In genomic region chr19:19059837-19060611, GRCh38 we compare ENCODE assay signal across 1 cellular context.
TF ChIP-seq lines count a peak whose summit lies in the region.

No MANE protein-coding gene starts in this region.

TF ChIP-seq in K562, 482 proteins besides CTCF, POLR2A, EP300 and RAD21 (continued from another document):
- TF ChIP-seq, protein P1, sequence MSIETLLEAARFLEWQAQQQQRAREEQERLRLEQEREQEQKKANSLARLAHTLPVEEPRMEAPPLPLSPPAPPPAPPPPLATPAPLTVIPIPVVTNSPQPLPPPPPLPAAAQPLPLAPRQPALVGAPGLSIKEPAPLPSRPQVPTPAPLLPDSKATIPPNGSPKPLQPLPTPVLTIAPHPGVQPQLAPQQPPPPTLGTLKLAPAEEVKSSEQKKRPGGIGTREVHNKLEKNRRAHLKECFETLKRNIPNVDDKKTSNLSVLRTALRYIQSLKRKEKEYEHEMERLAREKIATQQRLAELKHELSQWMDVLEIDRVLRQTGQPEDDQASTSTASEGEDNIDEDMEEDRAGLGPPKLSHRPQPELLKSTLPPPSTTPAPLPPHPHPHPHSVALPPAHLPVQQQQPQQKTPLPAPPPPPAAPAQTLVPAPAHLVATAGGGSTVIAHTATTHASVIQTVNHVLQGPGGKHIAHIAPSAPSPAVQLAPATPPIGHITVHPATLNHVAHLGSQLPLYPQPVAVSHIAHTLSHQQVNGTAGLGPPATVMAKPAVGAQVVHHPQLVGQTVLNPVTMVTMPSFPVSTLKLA (conservative IDR thresholded peaks at IDR 0.05) = peak; percentile 78 to 82; a peak in 3 of 4 replicates
- TF ChIP-seq SMARCA4 (IDR thresholded peaks at IDR 0.05) = peak; percentile 95
- peak; percentile 33; the same call in 1 of the 2 replicates for TF ChIP-seq PHF8 (IDR thresholded peaks at IDR 0.05; ENCODE audit: borderline replicate concordance, low read length)
- 0 out of 2 replicates have a peak, but pooled peaks have one; percentile 19 for TF ChIP-seq HCFC1 (IDR thresholded peaks at IDR 0.05; ENCODE audit: low read depth, low read length)
- TF ChIP-seq SAP30 (IDR thresholded peaks at IDR 0.05; ENCODE audit: borderline replicate concordance, insufficient read depth, low read depth, low read length, poor library complexity, severe bottlenecking) = no peak
- peak; percentile 96 for TF ChIP-seq PML (IDR thresholded peaks at IDR 0.05; ENCODE audit: low read length)
- TF ChIP-seq RBM25 (IDR thresholded peaks at IDR 0.05; ENCODE audit: low read depth, low read length, severe bottlenecking) = peak; percentile 82
- peak; percentile 90; the same call in 1 of the 2 replicates for TF ChIP-seq ZBED1 (IDR thresholded peaks at IDR 0.05)
- no peak for TF ChIP-seq PHF21A (IDR thresholded peaks at IDR 0.05; ENCODE audit: borderline replicate concordance, low read depth)
- peak in 1 of 2 experiments; percentile 73; a peak in 2 of 4 replicates for TF ChIP-seq ZNF639 (CRISPR knock-in tag; conservative IDR thresholded peaks at IDR 0.05 in 1 of 2, IDR thresholded peaks at IDR 0.05 in 1 of 2)
- peak; percentile 86; the same call in 1 of the 2 replicates for TF ChIP-seq ZNF197 (CRISPR knock-in tag; IDR thresholded peaks at IDR 0.05; ENCODE audit: low read depth)
- peak; percentile 56; the same call in 1 of the 2 replicates for TF ChIP-seq BHLHE40 (IDR thresholded peaks at IDR 0.05; ENCODE audit: low read length)
- TF ChIP-seq GATAD2B (IDR thresholded peaks at IDR 0.05; ENCODE audit: borderline replicate concordance) = peak; percentile 91; the same call in 1 of the 2 replicates
- peak; percentile 93 for TF ChIP-seq CTBP1 (IDR thresholded peaks at IDR 0.05; ENCODE audit: borderline replicate concordance)
- peak in 1 of 2 experiments; percentile 41; a peak in 1 of 4 replicates for TF ChIP-seq FOXK2 (conservative IDR thresholded peaks at IDR 0.05 in 1 of 2, IDR thresholded peaks at IDR 0.05 in 1 of 2; ENCODE audit: low read depth in 2 of 2)
- TF ChIP-seq KDM1A (IDR thresholded peaks at IDR 0.05) = peak; percentile 80 to 86
- TF ChIP-seq RBFOX2 (IDR thresholded peaks at IDR 0.05; ENCODE audit: low read depth, low read length) = peak; percentile 75
- no peak for TF ChIP-seq SAFB2 (IDR thresholded peaks at IDR 0.05; ENCODE audit: borderline replicate concordance, low read depth, low read length, severe bottlenecking)
- TF ChIP-seq E2F5 (CRISPR knock-in tag; IDR thresholded peaks at IDR 0.05) = peak; percentile 82; the same call in 1 of the 2 replicates
- TF ChIP-seq NBN (IDR thresholded peaks at IDR 0.05; ENCODE audit: low read depth) = peak; percentile 66; the same call in 1 of the 2 replicates
- TF ChIP-seq, protein P2, sequence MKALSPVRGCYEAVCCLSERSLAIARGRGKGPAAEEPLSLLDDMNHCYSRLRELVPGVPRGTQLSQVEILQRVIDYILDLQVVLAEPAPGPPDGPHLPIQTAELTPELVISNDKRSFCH (CRISPR knock-in tag; IDR thresholded peaks at IDR 0.05) = no peak
- TF ChIP-seq, protein P2 (tag; IDR thresholded peaks at IDR 0.05) = peak; percentile 77
- TF ChIP-seq NRF1 (conservative IDR thresholded peaks at IDR 0.05 in 1 of 2, IDR thresholded peaks at IDR 0.05 in 1 of 2) = peak in 1 of 2 experiments; percentile 38
- peak; percentile 31; the same call in 1 of the 2 replicates for TF ChIP-seq BCOR (IDR thresholded peaks at IDR 0.05)
- TF ChIP-seq ATF7 (IDR thresholded peaks at IDR 0.05) = peak; percentile 65
- peak; percentile 67; the same call in 1 of the 2 replicates for TF ChIP-seq ZNF274 (IDR thresholded peaks at IDR 0.05; ENCODE audit: borderline replicate concordance, low read depth, low read length)
- TF ChIP-seq RNF2 (IDR thresholded peaks at IDR 0.05) = peak; percentile 97
- TF ChIP-seq, protein P3, sequence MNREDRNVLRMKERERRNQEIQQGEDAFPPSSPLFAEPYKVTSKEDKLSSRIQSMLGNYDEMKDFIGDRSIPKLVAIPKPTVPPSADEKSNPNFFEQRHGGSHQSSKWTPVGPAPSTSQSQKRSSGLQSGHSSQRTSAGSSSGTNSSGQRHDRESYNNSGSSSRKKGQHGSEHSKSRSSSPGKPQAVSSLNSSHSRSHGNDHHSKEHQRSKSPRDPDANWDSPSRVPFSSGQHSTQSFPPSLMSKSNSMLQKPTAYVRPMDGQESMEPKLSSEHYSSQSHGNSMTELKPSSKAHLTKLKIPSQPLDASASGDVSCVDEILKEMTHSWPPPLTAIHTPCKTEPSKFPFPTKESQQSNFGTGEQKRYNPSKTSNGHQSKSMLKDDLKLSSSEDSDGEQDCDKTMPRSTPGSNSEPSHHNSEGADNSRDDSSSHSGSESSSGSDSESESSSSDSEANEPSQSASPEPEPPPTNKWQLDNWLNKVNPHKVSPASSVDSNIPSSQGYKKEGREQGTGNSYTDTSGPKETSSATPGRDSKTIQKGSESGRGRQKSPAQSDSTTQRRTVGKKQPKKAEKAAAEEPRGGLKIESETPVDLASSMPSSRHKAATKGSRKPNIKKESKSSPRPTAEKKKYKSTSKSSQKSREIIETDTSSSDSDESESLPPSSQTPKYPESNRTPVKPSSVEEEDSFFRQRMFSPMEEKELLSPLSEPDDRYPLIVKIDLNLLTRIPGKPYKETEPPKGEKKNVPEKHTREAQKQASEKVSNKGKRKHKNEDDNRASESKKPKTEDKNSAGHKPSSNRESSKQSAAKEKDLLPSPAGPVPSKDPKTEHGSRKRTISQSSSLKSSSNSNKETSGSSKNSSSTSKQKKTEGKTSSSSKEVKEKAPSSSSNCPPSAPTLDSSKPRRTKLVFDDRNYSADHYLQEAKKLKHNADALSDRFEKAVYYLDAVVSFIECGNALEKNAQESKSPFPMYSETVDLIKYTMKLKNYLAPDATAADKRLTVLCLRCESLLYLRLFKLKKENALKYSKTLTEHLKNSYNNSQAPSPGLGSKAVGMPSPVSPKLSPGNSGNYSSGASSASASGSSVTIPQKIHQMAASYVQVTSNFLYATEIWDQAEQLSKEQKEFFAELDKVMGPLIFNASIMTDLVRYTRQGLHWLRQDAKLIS (CRISPR knock-in tag; IDR thresholded peaks at IDR 0.05) = peak; percentile 56; the same call in 1 of the 2 replicates
- TF ChIP-seq, protein P4, sequence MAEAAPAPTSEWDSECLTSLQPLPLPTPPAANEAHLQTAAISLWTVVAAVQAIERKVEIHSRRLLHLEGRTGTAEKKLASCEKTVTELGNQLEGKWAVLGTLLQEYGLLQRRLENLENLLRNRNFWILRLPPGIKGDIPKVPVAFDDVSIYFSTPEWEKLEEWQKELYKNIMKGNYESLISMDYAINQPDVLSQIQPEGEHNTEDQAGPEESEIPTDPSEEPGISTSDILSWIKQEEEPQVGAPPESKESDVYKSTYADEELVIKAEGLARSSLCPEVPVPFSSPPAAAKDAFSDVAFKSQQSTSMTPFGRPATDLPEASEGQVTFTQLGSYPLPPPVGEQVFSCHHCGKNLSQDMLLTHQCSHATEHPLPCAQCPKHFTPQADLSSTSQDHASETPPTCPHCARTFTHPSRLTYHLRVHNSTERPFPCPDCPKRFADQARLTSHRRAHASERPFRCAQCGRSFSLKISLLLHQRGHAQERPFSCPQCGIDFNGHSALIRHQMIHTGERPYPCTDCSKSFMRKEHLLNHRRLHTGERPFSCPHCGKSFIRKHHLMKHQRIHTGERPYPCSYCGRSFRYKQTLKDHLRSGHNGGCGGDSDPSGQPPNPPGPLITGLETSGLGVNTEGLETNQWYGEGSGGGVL (CRISPR knock-in tag; IDR thresholded peaks at IDR 0.05) = no peak; the same call in 1 of the 2 replicates
- TF ChIP-seq TGIF2 (CRISPR knock-in tag; IDR thresholded peaks at IDR 0.05) = no peak
- TF ChIP-seq FOSL1 (tag; conservative IDR thresholded peaks at IDR 0.05) = peak; percentile 38; the same call in 1 of the 2 replicates
- peak; percentile 97 for TF ChIP-seq DPF2 (IDR thresholded peaks at IDR 0.05)
- peak; percentile 47 for TF ChIP-seq KDM5B (IDR thresholded peaks at IDR 0.05; ENCODE audit: insufficient replicate concordance, low read depth, low read length)
- TF ChIP-seq LCOR (CRISPR knock-in tag; IDR thresholded peaks at IDR 0.05) = peak; percentile 83; the same call in 1 of the 2 replicates
- peak; percentile 73; the same call in 1 of the 2 replicates for TF ChIP-seq FOXK1 (CRISPR knock-in tag; IDR thresholded peaks at IDR 0.05; ENCODE audit: borderline replicate concordance)
- peak; percentile 77 for TF ChIP-seq PRDM10 (IDR thresholded peaks at IDR 0.05; ENCODE audit: partially characterized antibody)
- no peak for TF ChIP-seq CBX2 (IDR thresholded peaks at IDR 0.05; ENCODE audit: insufficient read depth, low read length, poor library complexity, severe bottlenecking)
- peak; percentile 28 for TF ChIP-seq E2F8 (IDR thresholded peaks at IDR 0.05; ENCODE audit: low read depth, partially characterized antibody)
- peak; percentile 75 for TF ChIP-seq POLR2G (IDR thresholded peaks at IDR 0.05; ENCODE audit: low read depth, low read length)
- TF ChIP-seq, protein P5, sequence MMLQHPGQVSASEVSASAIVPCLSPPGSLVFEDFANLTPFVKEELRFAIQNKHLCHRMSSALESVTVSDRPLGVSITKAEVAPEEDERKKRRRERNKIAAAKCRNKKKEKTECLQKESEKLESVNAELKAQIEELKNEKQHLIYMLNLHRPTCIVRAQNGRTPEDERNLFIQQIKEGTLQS (IDR thresholded peaks at IDR 0.05) = no peak
- TF ChIP-seq, protein P5 (CRISPR knock-in tag; conservative IDR thresholded peaks at IDR 0.05) = peak; percentile 54
- TF ChIP-seq MECOM (CRISPR knock-in tag; IDR thresholded peaks at IDR 0.05) = peak; percentile 84
